ENCODE assay signal across 15 cellular contexts in genomic region chr11:79232346-79232745, GRCh38.
"Had no signal": no experiment of that assay in that cellular context is flagged by ENCODE, and none has a peak within 500 bp of the region (broad histone marks: within the 10 kb centered on the region; RNA-seq: fewer than 3 reads in every experiment).

No MANE protein-coding gene starts in this region.

- ATAC-seq: left ventricle myocardium superior, natural killer cell, upper lobe of right lung had no signal

- DNase-seq: activated CD4-positive, CD25-positive, alpha-beta regulatory T cell treated with anti-CD3 and anti-CD28 coated beads, Interleukin-2, amount 50 U/mL, for 72 hours; activated naive CD4-positive, alpha-beta T cell; aorta; dorsolateral prefrontal cortex; endodermal cell; erythroblast; hypothalamus; kidney glomerular epithelial cell; left ventricle myocardium superior; natural killer cell; sigmoid colon; stimulated activated CD4-positive, alpha-beta T cell treated with anti-CD3 and anti-CD28 coated beads, Interleukin-2, amount 100 ng/mL, for 24 hours; stomach; testis; upper lobe of right lung had no signal
